8 cellular contexts compared by ENCODE assay signal in the genomic region with DNA sequence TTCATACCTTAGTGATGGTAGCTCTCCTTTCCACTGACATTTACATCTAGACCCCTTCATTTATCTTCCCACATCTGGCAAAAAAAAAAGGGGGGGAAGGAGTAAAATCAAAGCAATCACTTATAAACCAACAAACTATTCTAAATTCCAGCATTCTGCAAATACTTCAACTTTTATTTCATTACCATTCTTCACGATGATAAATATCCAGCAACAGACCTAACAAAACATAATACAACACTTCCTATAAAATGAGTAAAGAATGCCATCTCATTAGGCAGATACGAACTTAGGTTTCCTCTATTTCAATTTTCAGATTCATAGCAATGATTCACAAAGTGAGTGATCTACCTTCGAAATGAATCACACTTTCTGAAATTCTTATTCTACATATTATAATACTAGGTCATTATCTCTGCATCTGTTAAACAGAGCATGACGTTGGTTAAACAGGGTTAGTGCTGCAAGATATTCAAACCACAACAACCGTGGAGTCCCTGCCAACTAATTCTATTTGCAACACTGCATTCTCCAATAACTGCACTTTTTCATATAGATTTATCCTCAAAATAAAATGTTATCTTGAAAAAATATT.
A peak's percentile ranks its signal among the peaks of the same experiment; 100 is the strongest.
DNase-seq lines count a peak whose midpoint lies in the region; ATAC-seq and TF ChIP-seq lines count a peak whose summit lies in the region.

A gene with protein sequence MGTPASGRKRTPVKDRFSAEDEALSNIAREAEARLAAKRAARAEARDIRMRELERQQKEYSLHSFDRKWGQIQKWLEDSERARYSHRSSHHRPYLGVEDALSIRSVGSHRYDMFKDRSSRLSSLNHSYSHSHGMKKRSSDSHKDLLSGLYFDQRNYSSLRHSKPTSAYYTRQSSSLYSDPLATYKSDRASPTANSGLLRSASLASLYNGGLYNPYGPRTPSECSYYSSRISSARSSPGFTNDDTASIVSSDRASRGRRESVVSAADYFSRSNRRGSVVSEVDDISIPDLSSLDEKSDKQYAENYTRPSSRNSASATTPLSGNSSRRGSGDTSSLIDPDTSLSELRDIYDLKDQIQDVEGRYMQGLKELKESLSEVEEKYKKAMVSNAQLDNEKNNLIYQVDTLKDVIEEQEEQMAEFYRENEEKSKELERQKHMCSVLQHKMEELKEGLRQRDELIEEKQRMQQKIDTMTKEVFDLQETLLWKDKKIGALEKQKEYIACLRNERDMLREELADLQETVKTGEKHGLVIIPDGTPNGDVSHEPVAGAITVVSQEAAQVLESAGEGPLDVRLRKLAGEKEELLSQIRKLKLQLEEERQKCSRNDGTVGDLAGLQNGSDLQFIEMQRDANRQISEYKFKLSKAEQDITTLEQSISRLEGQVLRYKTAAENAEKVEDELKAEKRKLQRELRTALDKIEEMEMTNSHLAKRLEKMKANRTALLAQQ (minus strand): TSS at position 51 of the 595 bp plus-strand sequence. CDS start 25,599 bp downstream, outside the sequence.

- DNase-seq in GM04504 (ENCODE audit: low read depth) (peak; percentile 51), epithelial cell of esophagus (ENCODE audit: low read depth) (peak; percentile 83), NCI-H774 (lab: John Stamatoyannopoulos, UW) (no peak), hypothalamus (lab: John Stamatoyannopoulos, UW) (no peak)

- H3K4me1 ChIP-seq in muscle layer of colon (ENCODE audit: insufficient read depth, low read length): peaks cover 22% of the 10 kb centered on the region

- peak within 1 kb of the TSS; percentile 79 for H3K9ac ChIP-seq in muscle layer of colon (ENCODE audit: low read length)

- ATAC-seq in HG02870 (IDR thresholded peaks at IDR 0.05; ENCODE audit: unreplicated experiment) (peak; percentile 38), SK-N-SH treated with all-trans-retinoic acid at 6 μM for 48 hours (0 out of 3 replicates have a peak, but pooled peaks have one; percentile 3), HG02970 (IDR thresholded peaks at IDR 0.05; ENCODE audit: low FRiP score, unreplicated experiment) (no peak)

- no peaks in the 10 kb centered on the region for H3K9me3 ChIP-seq in muscle layer of colon (ENCODE audit: low read length)

- no peak for TF ChIP-seq CTCF in epithelial cell of esophagus (IDR thresholded peaks at IDR 0.05; ENCODE audit: insufficient read depth, low read depth, low read length, missing control alignments)

- H3K27me3 ChIP-seq in muscle layer of colon (ENCODE audit: control insufficient read depth in 1 of 2, insufficient read depth in 2 of 2, low read length in 2 of 2): no peaks in the 10 kb centered on the region

- H3K4me3 ChIP-seq in epithelial cell of esophagus (ENCODE audit: low read length) (peak within 1 kb of the TSS; percentile 64), muscle layer of colon (ENCODE audit: low read depth in 1 of 2, low read length in 2 of 2) (peak within 1 kb of the TSS; percentile 86 to 89)

- peaks cover 16% of the 10 kb centered on the region for H3K36me3 ChIP-seq in muscle layer of colon (ENCODE audit: insufficient read depth, low read length)

- H3K27ac ChIP-seq in muscle layer of colon (ENCODE audit: low read depth, low read length): peak within 1 kb of the TSS; percentile 93

TF ChIP-seq in SK-N-SH treated with all-trans-retinoic acid at 6 μM for 48 hours, 23 proteins besides CTCF, POLR2A, EP300 and RAD21 (continues in another document):
- TF ChIP-seq ZNF565 (CRISPR knock-in tag; conservative IDR thresholded peaks at IDR 0.05; ENCODE audit: low read depth) (no peak), ZFP3 (CRISPR knock-in tag; IDR thresholded peaks at IDR 0.05) (no peak), ZNF70 (CRISPR knock-in tag; IDR thresholded peaks at IDR 0.05) (no peak), OSR1 (CRISPR knock-in tag; IDR thresholded peaks at IDR 0.05) (no peak), BACH2 (CRISPR knock-in tag; IDR thresholded peaks at IDR 0.05; ENCODE audit: borderline replicate concordance) (no peak), ZFP30 (CRISPR knock-in tag; IDR thresholded peaks at IDR 0.05) (no peak), ZNF8 (CRISPR knock-in tag; IDR thresholded peaks at IDR 0.05) (no peak), CSDC2 (CRISPR knock-in tag; IDR thresholded peaks at IDR 0.05) (no peak), ISL1 (CRISPR knock-in tag; IDR thresholded peaks at IDR 0.05) (no peak), PPARA (CRISPR knock-in tag; IDR thresholded peaks at IDR 0.05; ENCODE audit: borderline replicate concordance) (no peak), TCF4 (CRISPR knock-in tag; IDR thresholded peaks at IDR 0.05; ENCODE audit: borderline replicate concordance) (no peak), SNAI2 (CRISPR knock-in tag; IDR thresholded peaks at IDR 0.05) (no peak)
- TF ChIP-seq, protein P1, sequence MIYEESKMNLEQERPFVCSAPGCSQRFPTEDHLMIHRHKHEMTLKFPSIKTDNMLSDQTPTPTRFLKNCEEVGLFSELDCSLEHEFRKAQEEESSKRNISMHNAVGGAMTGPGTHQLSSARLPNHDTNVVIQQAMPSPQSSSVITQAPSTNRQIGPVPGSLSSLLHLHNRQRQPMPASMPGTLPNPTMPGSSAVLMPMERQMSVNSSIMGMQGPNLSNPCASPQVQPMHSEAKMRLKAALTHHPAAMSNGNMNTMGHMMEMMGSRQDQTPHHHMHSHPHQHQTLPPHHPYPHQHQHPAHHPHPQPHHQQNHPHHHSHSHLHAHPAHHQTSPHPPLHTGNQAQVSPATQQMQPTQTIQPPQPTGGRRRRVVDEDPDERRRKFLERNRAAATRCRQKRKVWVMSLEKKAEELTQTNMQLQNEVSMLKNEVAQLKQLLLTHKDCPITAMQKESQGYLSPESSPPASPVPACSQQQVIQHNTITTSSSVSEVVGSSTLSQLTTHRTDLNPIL (CRISPR knock-in tag; IDR thresholded peaks at IDR 0.05; ENCODE audit: low read depth): no peak
- TF ChIP-seq, protein P2, sequence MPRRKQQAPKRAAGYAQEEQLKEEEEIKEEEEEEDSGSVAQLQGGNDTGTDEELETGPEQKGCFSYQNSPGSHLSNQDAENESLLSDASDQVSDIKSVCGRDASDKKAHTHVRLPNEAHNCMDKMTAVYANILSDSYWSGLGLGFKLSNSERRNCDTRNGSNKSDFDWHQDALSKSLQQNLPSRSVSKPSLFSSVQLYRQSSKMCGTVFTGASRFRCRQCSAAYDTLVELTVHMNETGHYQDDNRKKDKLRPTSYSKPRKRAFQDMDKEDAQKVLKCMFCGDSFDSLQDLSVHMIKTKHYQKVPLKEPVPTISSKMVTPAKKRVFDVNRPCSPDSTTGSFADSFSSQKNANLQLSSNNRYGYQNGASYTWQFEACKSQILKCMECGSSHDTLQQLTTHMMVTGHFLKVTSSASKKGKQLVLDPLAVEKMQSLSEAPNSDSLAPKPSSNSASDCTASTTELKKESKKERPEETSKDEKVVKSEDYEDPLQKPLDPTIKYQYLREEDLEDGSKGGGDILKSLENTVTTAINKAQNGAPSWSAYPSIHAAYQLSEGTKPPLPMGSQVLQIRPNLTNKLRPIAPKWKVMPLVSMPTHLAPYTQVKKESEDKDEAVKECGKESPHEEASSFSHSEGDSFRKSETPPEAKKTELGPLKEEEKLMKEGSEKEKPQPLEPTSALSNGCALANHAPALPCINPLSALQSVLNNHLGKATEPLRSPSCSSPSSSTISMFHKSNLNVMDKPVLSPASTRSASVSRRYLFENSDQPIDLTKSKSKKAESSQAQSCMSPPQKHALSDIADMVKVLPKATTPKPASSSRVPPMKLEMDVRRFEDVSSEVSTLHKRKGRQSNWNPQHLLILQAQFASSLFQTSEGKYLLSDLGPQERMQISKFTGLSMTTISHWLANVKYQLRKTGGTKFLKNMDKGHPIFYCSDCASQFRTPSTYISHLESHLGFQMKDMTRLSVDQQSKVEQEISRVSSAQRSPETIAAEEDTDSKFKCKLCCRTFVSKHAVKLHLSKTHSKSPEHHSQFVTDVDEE (CRISPR knock-in tag; IDR thresholded peaks at IDR 0.05): no peak
- TF ChIP-seq, protein P3, sequence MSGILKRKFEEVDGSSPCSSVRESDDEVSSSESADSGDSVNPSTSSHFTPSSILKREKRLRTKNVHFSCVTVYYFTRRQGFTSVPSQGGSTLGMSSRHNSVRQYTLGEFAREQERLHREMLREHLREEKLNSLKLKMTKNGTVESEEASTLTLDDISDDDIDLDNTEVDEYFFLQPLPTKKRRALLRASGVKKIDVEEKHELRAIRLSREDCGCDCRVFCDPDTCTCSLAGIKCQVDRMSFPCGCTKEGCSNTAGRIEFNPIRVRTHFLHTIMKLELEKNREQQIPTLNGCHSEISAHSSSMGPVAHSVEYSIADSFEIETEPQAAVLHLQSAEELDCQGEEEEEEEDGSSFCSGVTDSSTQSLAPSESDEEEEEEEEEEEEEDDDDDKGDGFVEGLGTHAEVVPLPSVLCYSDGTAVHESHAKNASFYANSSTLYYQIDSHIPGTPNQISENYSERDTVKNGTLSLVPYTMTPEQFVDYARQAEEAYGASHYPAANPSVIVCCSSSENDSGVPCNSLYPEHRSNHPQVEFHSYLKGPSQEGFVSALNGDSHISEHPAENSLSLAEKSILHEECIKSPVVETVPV (CRISPR knock-in tag; IDR thresholded peaks at IDR 0.05): no peak
- TF ChIP-seq, protein P4, sequence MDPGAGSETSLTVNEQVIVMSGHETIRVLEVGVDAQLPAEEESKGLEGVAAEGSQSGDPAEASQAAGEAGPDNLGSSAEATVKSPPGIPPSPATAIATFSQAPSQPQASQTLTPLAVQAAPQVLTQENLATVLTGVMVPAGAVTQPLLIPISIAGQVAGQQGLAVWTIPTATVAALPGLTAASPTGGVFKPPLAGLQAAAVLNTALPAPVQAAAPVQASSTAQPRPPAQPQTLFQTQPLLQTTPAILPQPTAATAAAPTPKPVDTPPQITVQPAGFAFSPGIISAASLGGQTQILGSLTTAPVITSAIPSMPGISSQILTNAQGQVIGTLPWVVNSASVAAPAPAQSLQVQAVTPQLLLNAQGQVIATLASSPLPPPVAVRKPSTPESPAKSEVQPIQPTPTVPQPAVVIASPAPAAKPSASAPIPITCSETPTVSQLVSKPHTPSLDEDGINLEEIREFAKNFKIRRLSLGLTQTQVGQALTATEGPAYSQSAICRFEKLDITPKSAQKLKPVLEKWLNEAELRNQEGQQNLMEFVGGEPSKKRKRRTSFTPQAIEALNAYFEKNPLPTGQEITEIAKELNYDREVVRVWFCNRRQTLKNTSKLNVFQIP (CRISPR knock-in tag; IDR thresholded peaks at IDR 0.05; ENCODE audit: borderline replicate concordance, low read depth): no peak

Comparison
In these comparisons a context has a peak if more than half of its experiments do, and no peak if none do; other contexts are left out.
1. DNase-seq: peak in GM04504 (single experiment) and epithelial cell of esophagus (single experiment); none in NCI-H774 (single experiment) and hypothalamus (0 of 51).